9 cellular contexts compared by ENCODE assay signal in genomic region chr15:40300367-40300766, GRCh38. TPM values are rescaled to one million over a fixed set of nuclear protein-coding genes. Genes with fewer than 3 reads are reported as not detected.
"Had no signal": no experiment of that assay in that cellular context is flagged by ENCODE, and none has a peak within 500 bp of the region (broad histone marks: within the 10 kb centered on the region; RNA-seq: fewer than 3 reads in every experiment).

No MANE protein-coding gene starts in this region.

- H3K4me3 ChIP-seq: GM23338, HAP-1 had no signal

- H3K4me1 ChIP-seq: HAP-1 had no signal

- H2AFZ ChIP-seq: GM23338 had no signal

- FAIRE-seq: HTR-8/SVneo had no signal

- DNase-seq: IMR-90, KBM-7 had no signal

- H3K27ac Mint-ChIP-seq: GM23338 had no signal

- H3K4me3 Mint-ChIP-seq: GM23338 had no signal

- H3K36me3 ChIP-seq: HAP-1 had no signal

- ATAC-seq: HCT116 had no signal

RNA-seq across cellular contexts. Expression of gene ANKRD63, which starts 17.5 kb away (rescaled TPM):
- total RNA-seq: HT-29, IMR-90 had no signal
- polyA plus RNA-seq: GM23338, IMR-90 had no signal

RNA-seq across cellular contexts. Expression of gene PHGR1, which starts 50.5 kb away (rescaled TPM):
- total RNA-seq: GM23338, H4, H7, IMR-90 had no signal
- polyA plus RNA-seq: GM23338, IMR-90 had no signal
